Comparison of ENCODE assay signal across 20 cellular contexts in genomic region chr9:104301770-104302169, GRCh38.
DNase-seq lines count a peak whose midpoint lies in the region; ATAC-seq and TF ChIP-seq lines count a peak whose summit lies in the region.
"Had no signal": no experiment of that assay in that cellular context is flagged by ENCODE, and none has a peak within 500 bp of the region (broad histone marks: within the 10 kb centered on the region; RNA-seq: fewer than 3 reads in every experiment).

No MANE protein-coding gene starts in this region.

- no peaks in the 10 kb centered on the region for H3K36me3 ChIP-seq in left lung

- no peak overlapping the region for H3K27ac ChIP-seq in left lung

- intact Hi-C loops in left lung (cut with DNase I) (no loop called here), left ventricle myocardium superior (cut with micrococcal nuclease) (no loop called here)

- no peak overlapping the region for H3K4me3 ChIP-seq in left lung

- H3K27me3 ChIP-seq in left lung, result no peaks in the 10 kb centered on the region

- ATAC-seq in left lung (peak; percentile 83), left ventricle myocardium superior (no peak)
- ATAC-seq: activated CD4-positive, CD25-positive, alpha-beta regulatory T cell treated with anti-CD3 and anti-CD28 coated beads, Interleukin-2, amount 50 U/mL, for 24 hours; activated CD8-positive, alpha-beta T cell treated with anti-CD3 and anti-CD28 coated beads, Interleukin-2, amount 10 ng/mL, durations not matched to agents 7 days and 5 days had no signal

- DNase-seq in NCI-H1417 (lab: John Stamatoyannopoulos, UW) (peak; percentile 56 to 88 (median 84)), NCI-H1417 treated with DMSO at 0.1 percent for 48 hours (lab: John Stamatoyannopoulos, UW) (no peak), NCI-H1092 treated with DMSO at 0.1 percent for 48 hours (lab: John Stamatoyannopoulos, UW) (peak; percentile 72), NCI-H345 treated with DMSO at 0.1 percent for 48 hours (lab: John Stamatoyannopoulos, UW; ENCODE audit: unreplicated experiment) (peak; percentile 59), left lung (no peak), activated T-cell treated with anti-CD3 and anti-CD28 coated beads for 4 hours (no peak), nucleus accumbens (lab: John Stamatoyannopoulos, UW) (no peak), left ventricle myocardium superior (no peak)
- DNase-seq: 8988T; activated CD8-positive, alpha-beta T cell treated with anti-CD3 and anti-CD28 coated beads, Interleukin-2, amount 10 ng/mL, durations not matched to agents 7 days and 5 days; activated naive CD4-positive, alpha-beta T cell treated with anti-CD3 and anti-CD28 coated beads, Interleukin-2, amount 10 ng/mL, durations not matched to agents 7 days and 5 days; activated T-cell treated with anti-CD3 and anti-CD28 coated beads, Interleukin-2, amount 50 U/mL, for 48 hours; anterior cingulate cortex; foreskin fibroblast; kidney; mammary epithelial cell; occipital lobe; retina; T1000 had no signal

- no peaks in the 10 kb centered on the region for H3K4me1 ChIP-seq in left lung

- TF ChIP-seq CTCF in left lung (IDR thresholded peaks at IDR 0.05), result no peak

- peaks cover 0 to 19% of the 10 kb centered on the region in 2 donors for H3K9me3 ChIP-seq in left lung

Comparison
In these comparisons a context has a peak if more than half of its experiments do, and no peak if none do; other contexts are left out.
1. DNase-seq: peak in NCI-H1417 (3 of 3), NCI-H1092 treated with DMSO at 0.1 percent for 48 hours (single experiment) and NCI-H345 treated with DMSO at 0.1 percent for 48 hours (single experiment); none in NCI-H1417 treated with DMSO at 0.1 percent for 48 hours (single experiment), left lung (0 of 2), activated T-cell treated with anti-CD3 and anti-CD28 coated beads for 4 hours (single experiment), nucleus accumbens (0 of 56) and left ventricle myocardium superior (single experiment).